11 cellular contexts compared by ENCODE assay signal in the genomic region with DNA sequence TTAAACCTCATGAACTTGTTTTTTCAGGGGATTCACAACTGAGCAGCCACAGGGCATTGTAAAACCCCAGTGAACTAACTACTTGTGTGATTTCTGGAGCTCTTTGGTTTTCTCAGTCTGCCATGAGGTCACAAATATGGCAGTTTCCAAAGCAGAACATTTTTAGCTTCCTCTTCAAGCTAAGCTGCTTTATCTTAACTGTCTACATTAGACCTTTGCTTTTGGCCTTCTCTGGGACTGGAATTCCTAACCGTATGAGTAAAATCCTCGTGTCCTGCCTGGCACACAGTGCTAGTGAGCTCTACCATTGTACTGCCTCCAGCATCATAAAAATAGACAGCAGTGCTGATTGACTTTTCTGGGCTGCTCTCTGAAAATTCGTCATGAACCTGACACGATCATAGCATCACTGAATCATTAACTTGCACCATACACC. TPM values are rescaled to one million over a fixed set of nuclear protein-coding genes. Genes with fewer than 3 reads are reported as not detected.
A peak's percentile ranks its signal among the peaks of the same experiment; 100 is the strongest.
DNase-seq lines count a peak whose midpoint lies in the region; ATAC-seq and TF ChIP-seq lines count a peak whose summit lies in the region.
"Had no signal": no experiment of that assay in that cellular context is flagged by ENCODE, and none has a peak within 500 bp of the region (broad histone marks: within the 10 kb centered on the region; RNA-seq: fewer than 3 reads in every experiment).

No MANE protein-coding gene starts in this region.

- no peaks in the 10 kb centered on the region for H4K20me1 ChIP-seq in osteoblast (ENCODE audit: insufficient read depth, low read length)

- ATAC-seq in HG02938 (IDR thresholded peaks at IDR 0.05; ENCODE audit: unreplicated experiment) (peak; percentile 57), GM21360 (IDR thresholded peaks at IDR 0.05; ENCODE audit: unreplicated experiment) (no peak)

- peak; percentile 93 for DNase-seq in EH (ENCODE audit: low read depth)
- peak; percentile 75 for DNase-seq in choroid plexus epithelial cell (ENCODE audit: low read depth)
- no peak for DNase-seq in osteoblast (ENCODE audit: insufficient read length, low spot score, missing footprints)
- no peak for DNase-seq in DMS114 treated with DMSO at 0.1 percent for 48 hours (lab: John Stamatoyannopoulos, UW; ENCODE audit: unreplicated experiment)
- DNase-seq in NCI-H510A treated with DMSO at 0.1 percent for 48 hours (lab: John Stamatoyannopoulos, UW): no peak
- DNase-seq in stimulated activated CD4-positive, alpha-beta T cell treated with anti-CD3 and anti-CD28 coated beads, Interleukin-4, amount 100 ng/mL, for 4 hours: no peak
- DNase-seq: naive B cell; NCI-H1930; stimulated activated naive CD4-positive, alpha-beta T cell had no signal

- H3K4me1 ChIP-seq in osteoblast (ENCODE audit: insufficient read depth, low read length): peaks cover 9% of the 10 kb centered on the region

- no peaks in the 10 kb centered on the region for H3K36me3 ChIP-seq in osteoblast (ENCODE audit: insufficient read depth, low read length)

- no peak for TF ChIP-seq CTCF in choroid plexus epithelial cell (conservative IDR thresholded peaks at IDR 0.05; ENCODE audit: low read depth, low read length)
- no peak for TF ChIP-seq CTCF in osteoblast (IDR thresholded peaks at IDR 0.05; ENCODE audit: extremely low read depth, low read depth, low read length)

- H3K27ac ChIP-seq in osteoblast (ENCODE audit: low read depth, low read length): peak overlapping the region; percentile 94

- peak overlapping the region; percentile 19 for H3K4me2 ChIP-seq in osteoblast (ENCODE audit: insufficient read depth, low read length)

- peaks cover 13% of the 10 kb centered on the region for H3K79me2 ChIP-seq in osteoblast (ENCODE audit: insufficient read depth, low read length)

- no peak overlapping the region for H3K4me3 ChIP-seq in choroid plexus epithelial cell (ENCODE audit: low read depth, low read length)
- H3K4me3 ChIP-seq in osteoblast (ENCODE audit: insufficient read depth, low read length): no peak overlapping the region

- H3K27me3 ChIP-seq in osteoblast (ENCODE audit: insufficient read depth, low read length): no peaks in the 10 kb centered on the region

- H3K9me3 ChIP-seq in osteoblast (ENCODE audit: low read depth, low read length): no peaks in the 10 kb centered on the region

- H2AFZ ChIP-seq in osteoblast (ENCODE audit: low read length): peak overlapping the region; percentile 52

RNA-seq across cellular contexts. Expression of gene CDIN1, which starts 22.1 kb away (rescaled TPM):
- 8.7 and 9.1 TPM in 2 replicates for total RNA-seq in osteoblast

Comparison
In these comparisons a context has a peak if more than half of its experiments do, and no peak if none do; other contexts are left out.
1. DNase-seq: peak in EH (single experiment) and choroid plexus epithelial cell (single experiment); none in osteoblast (single experiment), DMS114 treated with DMSO at 0.1 percent for 48 hours (single experiment), NCI-H510A treated with DMSO at 0.1 percent for 48 hours (single experiment) and stimulated activated CD4-positive, alpha-beta T cell treated with anti-CD3 and anti-CD28 coated beads, Interleukin-4, amount 100 ng/mL, for 4 hours (0 of 2).